ENCODE assay signal across 1 cellular context in the genomic region with DNA sequence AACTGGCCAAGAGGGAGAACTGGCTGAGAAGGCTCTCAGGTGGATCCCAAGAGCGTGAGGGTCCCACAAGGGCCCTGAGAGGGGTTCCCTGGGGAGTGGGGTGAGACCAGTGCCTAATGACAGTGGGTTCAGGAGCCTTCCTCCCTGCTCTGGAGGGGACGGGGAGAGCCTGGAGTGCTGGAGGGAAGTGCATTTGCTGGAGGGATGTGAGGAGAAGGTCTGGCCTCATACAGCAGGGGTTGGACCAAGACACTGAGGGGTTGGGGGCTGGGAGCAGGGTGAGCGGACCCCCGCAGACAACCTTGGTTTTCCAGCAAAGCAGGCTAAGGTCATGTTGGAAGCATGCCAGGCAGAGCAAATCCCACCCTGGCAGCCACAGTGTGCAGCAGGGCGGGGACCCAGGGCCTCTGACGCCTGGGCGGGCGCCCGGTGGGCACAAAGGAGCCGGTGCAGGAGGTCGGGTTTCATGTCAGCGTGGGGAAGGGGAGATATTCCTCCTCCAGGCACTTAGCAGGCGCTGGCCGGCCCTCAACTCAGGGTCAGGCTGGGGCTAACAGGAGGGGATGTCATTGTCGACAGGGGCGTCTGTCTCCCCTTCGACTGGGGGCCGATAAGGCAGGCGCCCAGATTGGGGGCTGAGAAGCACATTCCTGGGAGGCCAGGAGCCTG.
TF ChIP-seq lines count a peak whose summit lies in the region.

No MANE protein-coding gene starts in this region.

TF ChIP-seq in H1, 55 proteins besides CTCF, POLR2A, EP300 and RAD21:
- TF ChIP-seq GTF2F1 (IDR thresholded peaks at IDR 0.05; ENCODE audit: borderline replicate concordance, low read depth, low read length) (no peak), RXRA (IDR thresholded peaks at IDR 0.05; ENCODE audit: insufficient read depth, low read depth, low read length) (no peak), BCL11A (IDR thresholded peaks at IDR 0.05; ENCODE audit: low read depth in 2 of 2, low read length in 2 of 2) (no peak), SIN3A (conservative IDR thresholded peaks at IDR 0.05 in 1 of 2, IDR thresholded peaks at IDR 0.05 in 1 of 2; ENCODE audit: low read depth in 1 of 2, low read length in 2 of 2) (no peak), CREB1 (IDR thresholded peaks at IDR 0.05) (no peak), JUND (IDR thresholded peaks at IDR 0.05; ENCODE audit: low read length) (no peak), TAF1 (IDR thresholded peaks at IDR 0.05; ENCODE audit: low read depth, low read length) (no peak), CHD1 (IDR thresholded peaks at IDR 0.05; ENCODE audit: low read depth, low read length) (no peak), CTBP2 (IDR thresholded peaks at IDR 0.05; ENCODE audit: borderline replicate concordance, insufficient read depth, insufficient read length, low read length) (no peak), MAFK (IDR thresholded peaks at IDR 0.05; ENCODE audit: low read depth, low read length) (no peak), SRF (IDR thresholded peaks at IDR 0.05; ENCODE audit: low read depth, low read length) (no peak)
- TF ChIP-seq, protein P1, sequence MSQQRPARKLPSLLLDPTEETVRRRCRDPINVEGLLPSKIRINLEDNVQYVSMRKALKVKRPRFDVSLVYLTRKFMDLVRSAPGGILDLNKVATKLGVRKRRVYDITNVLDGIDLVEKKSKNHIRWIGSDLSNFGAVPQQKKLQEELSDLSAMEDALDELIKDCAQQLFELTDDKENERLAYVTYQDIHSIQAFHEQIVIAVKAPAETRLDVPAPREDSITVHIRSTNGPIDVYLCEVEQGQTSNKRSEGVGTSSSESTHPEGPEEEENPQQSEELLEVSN (IDR thresholded peaks at IDR 0.05) = no peak
